In genomic region chr6:116500969-116501433, GRCh38 we compare ENCODE assay signal across 1 cellular context.
TF ChIP-seq lines count a peak whose summit lies in the region.

No MANE protein-coding gene starts in this region.

TF ChIP-seq in HepG2, 621 proteins besides CTCF, POLR2A, EP300 and RAD21:
- no peak for TF ChIP-seq ZBTB46 (CRISPR knock-in tag; IDR thresholded peaks at IDR 0.05; ENCODE audit: borderline replicate concordance)
- TF ChIP-seq KLF15 (CRISPR knock-in tag; IDR thresholded peaks at IDR 0.05; ENCODE audit: borderline replicate concordance): no peak
- TF ChIP-seq, protein P1, sequence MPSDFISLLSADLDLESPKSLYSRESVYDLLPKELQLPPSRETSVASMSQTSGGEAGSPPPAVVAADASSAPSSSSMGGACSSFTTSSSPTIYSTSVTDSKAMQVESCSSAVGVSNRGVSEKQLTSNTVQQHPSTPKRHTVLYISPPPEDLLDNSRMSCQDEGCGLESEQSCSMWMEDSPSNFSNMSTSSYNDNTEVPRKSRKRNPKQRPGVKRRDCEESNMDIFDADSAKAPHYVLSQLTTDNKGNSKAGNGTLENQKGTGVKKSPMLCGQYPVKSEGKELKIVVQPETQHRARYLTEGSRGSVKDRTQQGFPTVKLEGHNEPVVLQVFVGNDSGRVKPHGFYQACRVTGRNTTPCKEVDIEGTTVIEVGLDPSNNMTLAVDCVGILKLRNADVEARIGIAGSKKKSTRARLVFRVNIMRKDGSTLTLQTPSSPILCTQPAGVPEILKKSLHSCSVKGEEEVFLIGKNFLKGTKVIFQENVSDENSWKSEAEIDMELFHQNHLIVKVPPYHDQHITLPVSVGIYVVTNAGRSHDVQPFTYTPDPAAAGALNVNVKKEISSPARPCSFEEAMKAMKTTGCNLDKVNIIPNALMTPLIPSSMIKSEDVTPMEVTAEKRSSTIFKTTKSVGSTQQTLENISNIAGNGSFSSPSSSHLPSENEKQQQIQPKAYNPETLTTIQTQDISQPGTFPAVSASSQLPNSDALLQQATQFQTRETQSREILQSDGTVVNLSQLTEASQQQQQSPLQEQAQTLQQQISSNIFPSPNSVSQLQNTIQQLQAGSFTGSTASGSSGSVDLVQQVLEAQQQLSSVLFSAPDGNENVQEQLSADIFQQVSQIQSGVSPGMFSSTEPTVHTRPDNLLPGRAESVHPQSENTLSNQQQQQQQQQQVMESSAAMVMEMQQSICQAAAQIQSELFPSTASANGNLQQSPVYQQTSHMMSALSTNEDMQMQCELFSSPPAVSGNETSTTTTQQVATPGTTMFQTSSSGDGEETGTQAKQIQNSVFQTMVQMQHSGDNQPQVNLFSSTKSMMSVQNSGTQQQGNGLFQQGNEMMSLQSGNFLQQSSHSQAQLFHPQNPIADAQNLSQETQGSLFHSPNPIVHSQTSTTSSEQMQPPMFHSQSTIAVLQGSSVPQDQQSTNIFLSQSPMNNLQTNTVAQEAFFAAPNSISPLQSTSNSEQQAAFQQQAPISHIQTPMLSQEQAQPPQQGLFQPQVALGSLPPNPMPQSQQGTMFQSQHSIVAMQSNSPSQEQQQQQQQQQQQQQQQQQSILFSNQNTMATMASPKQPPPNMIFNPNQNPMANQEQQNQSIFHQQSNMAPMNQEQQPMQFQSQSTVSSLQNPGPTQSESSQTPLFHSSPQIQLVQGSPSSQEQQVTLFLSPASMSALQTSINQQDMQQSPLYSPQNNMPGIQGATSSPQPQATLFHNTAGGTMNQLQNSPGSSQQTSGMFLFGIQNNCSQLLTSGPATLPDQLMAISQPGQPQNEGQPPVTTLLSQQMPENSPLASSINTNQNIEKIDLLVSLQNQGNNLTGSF (CRISPR knock-in tag; IDR thresholded peaks at IDR 0.05): no peak
